Comparison of ENCODE assay signal across 8 cellular contexts in genomic region chr12:120317258-120318105, GRCh38. TPM values are rescaled to one million over a fixed set of nuclear protein-coding genes. Genes with fewer than 3 reads are reported as not detected.
A peak's percentile ranks its signal among the peaks of the same experiment; 100 is the strongest.
DNase-seq lines count a peak whose midpoint lies in the region; ATAC-seq and TF ChIP-seq lines count a peak whose summit lies in the region.

No MANE protein-coding gene starts in this region.

- 1 to 2% (median 1%) methylated on average over 19 to 41 of the region's 41 CpGs for WGBS in adrenal gland, 4 donors
- WGBS in heart left ventricle, 4 donors: 1 to 2% (median 1%) methylated on average over 30 to 41 of the region's 41 CpGs
- 2 to 4% methylated on average over 26 to 40 of the region's 41 CpGs for WGBS in upper lobe of left lung, 2 donors

- H3K4me3 ChIP-seq in adrenal gland (peak overlapping the region in 3 of 4 donors; percentile 36 to 59 (median 48)), heart left ventricle (peak overlapping the region; percentile 31 to 77 (median 64)), upper lobe of left lung (peak overlapping the region; percentile 54 to 68 (median 62))

- no peaks in the 10 kb centered on the region for H3K36me3 ChIP-seq in adrenal gland (replicated peaks in 1 of 2)
- H3K36me3 ChIP-seq in heart left ventricle: no peaks in the 10 kb centered on the region
- H3K36me3 ChIP-seq in upper lobe of left lung: no peaks in the 10 kb centered on the region

- H3K27ac ChIP-seq in adrenal gland (peak overlapping the region; percentile 76 to 91 (median 80)), heart left ventricle (peak overlapping the region in 11 of 12 donors; percentile 57 to 91 (median 84)), upper lobe of left lung (peak overlapping the region; percentile 78 to 90 (median 86))

- DNase-seq in NCI-H1417 (lab: John Stamatoyannopoulos, UW): peak; percentile 100
- peak; percentile 99 to 100 for DNase-seq in SW 1271 (lab: John Stamatoyannopoulos, UW)
- peak; percentile 99 to 100 (median 100) for DNase-seq in adrenal gland
- DNase-seq in heart left ventricle: peak; percentile 99
- DNase-seq in pons (ENCODE audit: low spot score): peak; percentile 99
- DNase-seq in upper lobe of left lung: peak; percentile 98 to 99

- no peaks in the 10 kb centered on the region for H3K27me3 ChIP-seq in adrenal gland
- H3K27me3 ChIP-seq in heart left ventricle: no peaks in the 10 kb centered on the region
- H3K27me3 ChIP-seq in upper lobe of left lung: no peaks in the 10 kb centered on the region

- ATAC-seq in HG02763 (IDR thresholded peaks at IDR 0.05; ENCODE audit: unreplicated experiment) (peak; percentile 99), heart left ventricle (peak; percentile 100), upper lobe of left lung (ENCODE audit: low FRiP score in 2 of 2) (peak; percentile 99 to 100)

- TF ChIP-seq CTCF in GM12874 (IDR thresholded peaks at IDR 0.05; ENCODE audit: insufficient read depth, low read depth, low read length) (peak; percentile 62), adrenal gland (IDR thresholded peaks at IDR 0.05) (peak; percentile 36 to 84 (median 76)), heart left ventricle (IDR thresholded peaks at IDR 0.05) (peak; percentile 23 to 81 (median 52)), upper lobe of left lung (IDR thresholded peaks at IDR 0.05) (peak; percentile 39 to 87 (median 68))

- TF ChIP-seq POLR2A in adrenal gland (IDR thresholded peaks at IDR 0.05) (peak; percentile 77 to 94), heart left ventricle (IDR thresholded peaks at IDR 0.05) (peak in 1 of 2 donors; percentile 87), upper lobe of left lung (IDR thresholded peaks at IDR 0.05) (peak in 3 of 4 donors; percentile 74 to 92 (median 76))

- H3K4me1 ChIP-seq in adrenal gland (replicated peaks in 1 of 2) (peaks cover 9% of the 10 kb centered on the region in 2 donors), heart left ventricle (peaks cover 0 to 14% (median 8%) of the 10 kb centered on the region in 12 donors), upper lobe of left lung (peaks cover 9 to 15% (median 11%) of the 10 kb centered on the region in 4 donors)

- intact Hi-C loops in adrenal gland (cut with DNase I): no loop called here
- intact Hi-C loops in heart left ventricle (cut with DNase I): loop anchor here in 1 of 10 donors (1.0 kb wide), 1 partner anchor 15 kb away; the partner anchor contains the start of gene SIRT4

- H3K9me3 ChIP-seq in adrenal gland (replicated peaks in 1 of 3) (no peaks in the 10 kb centered on the region), heart left ventricle (no peaks in the 10 kb centered on the region), upper lobe of left lung (peaks cover 0 to 6% (median 0%) of the 10 kb centered on the region in 4 donors)

- peak in 1 of 4 donors; percentile 27 for TF ChIP-seq EP300 in upper lobe of left lung (IDR thresholded peaks at IDR 0.05)

RNA-seq across cellular contexts. Expression of gene PLA2G1B, which starts 10.1 kb away (rescaled TPM):
- total RNA-seq in adrenal gland: 1 to 10 TPM in 7 of 8 donors, not detected in 1; 1.3 to 7.4 (median 4.4) TPM
- polyA plus RNA-seq in adrenal gland: 10 to 100 TPM in 1 of 3 donors, 1 to 10 TPM in 2; 4.0 to 18.7 (median 4.9) TPM
- 1 to 10 TPM in 3 of 9 donors, under 1 TPM in 1, not detected in 5; 0.93 to 2.0 (median 1.5) TPM for total RNA-seq in heart left ventricle
- polyA plus RNA-seq in heart left ventricle: not detected
- 100 to 1,000 TPM in 2 of 6 donors, 10 to 100 TPM in 4; 10.5 to 412 (median 70.3) TPM for total RNA-seq in upper lobe of left lung

RNA-seq across cellular contexts. Expression of gene SIRT4, which starts 15.4 kb away (rescaled TPM):
- 10 to 100 TPM in 1 of 8 donors, 1 to 10 TPM in 7; 1.9 to 10.3 (median 5.4) TPM for total RNA-seq in adrenal gland
- 1 to 10 TPM; 2.9 to 5.1 (median 3.6) TPM for polyA plus RNA-seq in adrenal gland
- total RNA-seq in heart left ventricle: 10 to 100 TPM in 1 of 9 donors, 1 to 10 TPM in 8; 3.2 to 10.6 (median 4.7) TPM
- polyA plus RNA-seq in heart left ventricle: 1 to 10 TPM; 3.0 to 7.4 TPM
- 1 to 10 TPM in 5 of 6 donors, under 1 TPM in 1; 1.00 to 5.2 (median 2.9) TPM for total RNA-seq in upper lobe of left lung

RNA-seq across cellular contexts. Expression of gene RNU4-1, which starts 24.4 kb away (rescaled TPM):
- total RNA-seq in adrenal gland: 1,000 to 10,000 TPM in 4 of 8 donors, under 1 TPM in 3, not detected in 1; under 0.01 to 2,678 (median 1,544) TPM
- not detected for polyA plus RNA-seq in adrenal gland
- 1,000 to 10,000 TPM in 4 of 9 donors, 100 to 1,000 TPM in 3, not detected in 2; 376 to 4,299 (median 1,541) TPM for total RNA-seq in heart left ventricle
- polyA plus RNA-seq in heart left ventricle: not detected
- 1,000 to 10,000 TPM in 2 of 6 donors, under 1 TPM in 4; under 0.01 to 4,461 (median under 0.01) TPM for total RNA-seq in upper lobe of left lung

RNA-seq across cellular contexts. Expression of gene RNU4-2, which starts 25.8 kb away (rescaled TPM):
- total RNA-seq in adrenal gland (1,000 to 10,000 TPM in 4 of 8 donors, under 1 TPM in 4; under 0.01 to 8,354 (median 2,408) TPM), heart left ventricle (over 10,000 TPM in 3 of 9 donors, 1,000 to 10,000 TPM in 4, not detected in 2; 3,467 to 16,563 (median 7,253) TPM), upper lobe of left lung (over 10,000 TPM in 1 of 6 donors, 1,000 to 10,000 TPM in 1, under 1 TPM in 4; under 0.01 to 11,449 (median under 0.01) TPM)
- polyA plus RNA-seq in adrenal gland (not detected), heart left ventricle (not detected)

RNA-seq across cellular contexts. Expression of gene MSI1, which starts 51.5 kb away (rescaled TPM):
- total RNA-seq in adrenal gland (10 to 100 TPM in 3 of 8 donors, 1 to 10 TPM in 4, under 1 TPM in 1; 0.87 to 24.2 (median 8.4) TPM), heart left ventricle (1 to 10 TPM; 3.5 to 8.7 (median 5.6) TPM), upper lobe of left lung (under 1 TPM in 5 of 6 donors, not detected in 1; 0.43 to 0.91 (median 0.49) TPM)
- polyA plus RNA-seq in adrenal gland (1 to 10 TPM in 2 of 3 donors, under 1 TPM in 1; 0.88 to 8.8 (median 6.6) TPM), heart left ventricle (1 to 10 TPM; 2.1 to 2.4 TPM)

Comparison
In these comparisons a context has a peak if more than half of its experiments do, and no peak if none do; other contexts are left out.
1. Peak in every context shown above with its lines: DNase-seq, ATAC-seq, H3K4me3 ChIP-seq and H3K27ac ChIP-seq.